In genomic region chr14:90301122-90301521, GRCh38 we compare ENCODE assay signal across 1 cellular context.
TF ChIP-seq lines count a peak whose summit lies in the region.

No MANE protein-coding gene starts in this region.

TF ChIP-seq in WTC11, 78 proteins besides CTCF, POLR2A, EP300 and RAD21 (continued from another document):
- TF ChIP-seq, protein P1, sequence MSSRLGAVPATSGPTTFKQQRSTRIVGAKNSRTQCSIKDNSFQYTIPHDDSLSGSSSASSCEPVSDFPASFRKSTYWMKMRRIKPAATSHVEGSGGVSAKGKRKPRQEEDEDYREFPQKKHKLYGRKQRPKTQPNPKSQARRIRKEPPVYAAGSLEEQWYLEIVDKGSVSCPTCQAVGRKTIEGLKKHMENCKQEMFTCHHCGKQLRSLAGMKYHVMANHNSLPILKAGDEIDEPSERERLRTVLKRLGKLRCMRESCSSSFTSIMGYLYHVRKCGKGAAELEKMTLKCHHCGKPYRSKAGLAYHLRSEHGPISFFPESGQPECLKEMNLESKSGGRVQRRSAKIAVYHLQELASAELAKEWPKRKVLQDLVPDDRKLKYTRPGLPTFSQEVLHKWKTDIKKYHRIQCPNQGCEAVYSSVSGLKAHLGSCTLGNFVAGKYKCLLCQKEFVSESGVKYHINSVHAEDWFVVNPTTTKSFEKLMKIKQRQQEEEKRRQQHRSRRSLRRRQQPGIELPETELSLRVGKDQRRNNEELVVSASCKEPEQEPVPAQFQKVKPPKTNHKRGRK (CRISPR knock-in tag; IDR thresholded peaks at IDR 0.05; ENCODE audit: borderline replicate concordance), result no peak
